Comparison of ENCODE assay signal across 17 cellular contexts in genomic region chr6:135331002-135331401, GRCh38.
DNase-seq lines count a peak whose midpoint lies in the region; ATAC-seq and TF ChIP-seq lines count a peak whose summit lies in the region.
"Had no signal": no experiment of that assay in that cellular context is flagged by ENCODE, and none has a peak within 500 bp of the region (broad histone marks: within the 10 kb centered on the region; RNA-seq: fewer than 3 reads in every experiment).

No MANE protein-coding gene starts in this region.

- H3K4me3 ChIP-seq in mammary epithelial cell (replicated peaks in 1 of 3; ENCODE audit: insufficient read depth in 1 of 3, low read depth in 2 of 3, low read length in 3 of 3) (no peak overlapping the region), smooth muscle cell (no peak overlapping the region)
- H3K4me3 ChIP-seq: spleen had no signal

- no peak overlapping the region for H3K4me3 Mint-ChIP-seq in MCF 10A (ENCODE audit: unreplicated experiment)
- no peak overlapping the region for H3K4me3 Mint-ChIP-seq in stimulated activated effector memory CD8-positive, alpha-beta T cell treated with anti-CD3 and anti-CD28 coated beads, Interleukin-12 subunit alpha, Interleukin-12 subunit beta, amount 100 ng/mL, for 72 hours
- no peak overlapping the region for H3K4me3 Mint-ChIP-seq in WTC11
- H3K4me3 Mint-ChIP-seq: type B pancreatic cell had no signal

- no peaks in the 10 kb centered on the region for H3K27me3 ChIP-seq in mammary epithelial cell (ENCODE audit: insufficient read depth, low read length)
- no peaks in the 10 kb centered on the region for H3K27me3 ChIP-seq in smooth muscle cell (ENCODE audit: low read depth)
- H3K27me3 ChIP-seq: spleen had no signal

- no peak overlapping the region for H3K9ac ChIP-seq in mammary epithelial cell (ENCODE audit: insufficient read depth, low read length)
- H3K9ac ChIP-seq in smooth muscle cell (ENCODE audit: low read depth), result no peak overlapping the region

- no peaks in the 10 kb centered on the region for H3F3A ChIP-seq in smooth muscle cell (ENCODE audit: low read depth)

- H3K9me3 ChIP-seq in mammary epithelial cell (replicated peaks; ENCODE audit: insufficient read depth, low read length), result no peaks in the 10 kb centered on the region
- H3K9me3 ChIP-seq in smooth muscle cell (replicated peaks; ENCODE audit: low read depth), result no peaks in the 10 kb centered on the region
- H3K9me3 ChIP-seq: spleen had no signal

- H3K27me3 Mint-ChIP-seq in MCF 10A (ENCODE audit: insufficient read depth, unreplicated experiment) (no peaks in the 10 kb centered on the region), WTC11 (ENCODE audit: low read depth) (no peaks in the 10 kb centered on the region)
- H3K27me3 Mint-ChIP-seq: type B pancreatic cell had no signal

- no peaks in the 10 kb centered on the region for H4K20me1 ChIP-seq in mammary epithelial cell (ENCODE audit: insufficient read depth, low read length)
- H4K20me1 ChIP-seq in smooth muscle cell (ENCODE audit: low read depth), result no peaks in the 10 kb centered on the region

- no peak overlapping the region for H3K4me2 ChIP-seq in mammary epithelial cell (ENCODE audit: insufficient read depth, low read depth, low read length)
- H3K4me2 ChIP-seq in smooth muscle cell, result no peak overlapping the region

- intact Hi-C loops in mammary epithelial cell (cut with micrococcal nuclease), result no loop called here
- intact Hi-C loops in MCF 10A (cut with micrococcal nuclease), result no loop called here
- intact Hi-C loops in left cardiac atrium (cut with DNase I), result no loop called here

- BruUV-seq in mammary epithelial cell (replicated peaks; lab: Mats Ljungman, UMichigan) (no TSS peak), MCF 10A (replicated peaks; lab: Mats Ljungman, UMichigan) (no TSS peak)

- H3K36me3 Mint-ChIP-seq in MCF 10A (ENCODE audit: insufficient read depth, unreplicated experiment) (peaks cover 9% of the 10 kb centered on the region), WTC11 (no peaks in the 10 kb centered on the region)
- H3K36me3 Mint-ChIP-seq in stimulated activated effector memory CD8-positive, alpha-beta T cell treated with anti-CD3 and anti-CD28 coated beads, Interleukin-12 subunit alpha, Interleukin-12 subunit beta, amount 100 ng/mL, for 72 hours, result no peaks in the 10 kb centered on the region

- H3K27ac ChIP-seq in mammary epithelial cell (ENCODE audit: insufficient read depth, low read depth, low read length) (no peak overlapping the region), smooth muscle cell (ENCODE audit: low read depth) (no peak overlapping the region)
- H3K27ac ChIP-seq: HL-60, RWPE1, spleen had no signal

- DNase-seq in mammary epithelial cell (peak; percentile 7), MCF 10A (ENCODE audit: unreplicated experiment) (no peak), amniotic epithelial cell (ENCODE audit: low read depth) (peak; percentile 69), left cardiac atrium (no peak), smooth muscle cell (lab: John Stamatoyannopoulos, UW; ENCODE audit: unreplicated experiment) (no peak), WTC11 (ENCODE audit: low spot score) (no peak)
- no peak for DNase-seq in stimulated activated effector memory CD8-positive, alpha-beta T cell treated with anti-CD3 and anti-CD28 coated beads, Interleukin-12 subunit alpha, Interleukin-12 subunit beta, amount 100 ng/mL, for 72 hours (ENCODE audit: low spot score in 2 of 2)
- DNase-seq: 8988T; activated CD4-positive, alpha-beta T cell treated with anti-CD3 and anti-CD28 coated beads, Interleukin-2, amount 50 U/mL, for 4 hours; left ventricle myocardium superior; NCI-H510A; occipital lobe; spleen had no signal

- CTCF ChIA-PET in mammary epithelial cell (lab: Charles Lee; ENCODE audit: low non-redundant PET), result no interaction called here
- CTCF ChIA-PET in MCF 10A (lab: Yijun Ruan, JAX), result no interaction called here
- CTCF ChIA-PET in WTC11 (lab: Charles Lee), result interaction anchor here (1.1 kb wide), 1 partner anchor 8 kb away, joined by 3 read pairs; no protein-coding TSS in a partner anchor

- dilution Hi-C loops in mammary epithelial cell (cut with HindIII; ENCODE audit: low sequenced_read_pairs), result no loop called here

- H3K27ac Mint-ChIP-seq in MCF 10A (ENCODE audit: low read depth, unreplicated experiment), result no peak overlapping the region
- no peak overlapping the region for H3K27ac Mint-ChIP-seq in stimulated activated effector memory CD8-positive, alpha-beta T cell treated with anti-CD3 and anti-CD28 coated beads, Interleukin-12 subunit alpha, Interleukin-12 subunit beta, amount 100 ng/mL, for 72 hours
- H3K27ac Mint-ChIP-seq in WTC11, result no peak overlapping the region
- H3K27ac Mint-ChIP-seq: type B pancreatic cell had no signal

- no peak overlapping the region for H2AFZ ChIP-seq in mammary epithelial cell (ENCODE audit: low read depth, low read length)
- H2AFZ ChIP-seq in smooth muscle cell (ENCODE audit: low read depth), result no peak overlapping the region

- 94% methylated on average over 2 of the region's 2 CpGs for WGBS in mammary epithelial cell (ENCODE audit: low coverage, missing lambda C conversion rate)
- WGBS in smooth muscle cell (ENCODE audit: low lambda C conversion rate), result 76% methylated on average over 2 of the region's 2 CpGs

- H3K4me1 Mint-ChIP-seq in MCF 10A (ENCODE audit: insufficient read depth, unreplicated experiment) (no peaks in the 10 kb centered on the region), WTC11 (no peaks in the 10 kb centered on the region)
- peaks cover 5% of the 10 kb centered on the region for H3K4me1 Mint-ChIP-seq in stimulated activated effector memory CD8-positive, alpha-beta T cell treated with anti-CD3 and anti-CD28 coated beads, Interleukin-12 subunit alpha, Interleukin-12 subunit beta, amount 100 ng/mL, for 72 hours

- H3K36me3 ChIP-seq in mammary epithelial cell (ENCODE audit: insufficient read depth, low read length) (no peaks in the 10 kb centered on the region), smooth muscle cell (ENCODE audit: low read depth) (no peaks in the 10 kb centered on the region)

- TF ChIP-seq CTCF in mammary epithelial cell (conservative IDR thresholded peaks at IDR 0.05 in 1 of 2, IDR thresholded peaks at IDR 0.05 in 1 of 2; ENCODE audit: extremely low read depth in 1 of 2, insufficient read depth in 1 of 2, low read depth in 1 of 2, low read length in 2 of 2) (no peak), MCF 10A (IDR thresholded peaks at IDR 0.05; ENCODE audit: unreplicated experiment) (no peak), smooth muscle cell (IDR thresholded peaks at IDR 0.05; ENCODE audit: borderline replicate concordance, insufficient read depth, poor library complexity, severe bottlenecking) (no peak), WTC11 (IDR thresholded peaks at IDR 0.05) (no peak)

- H3K4me1 ChIP-seq in mammary epithelial cell (ENCODE audit: insufficient read depth, low read length) (no peaks in the 10 kb centered on the region), smooth muscle cell (ENCODE audit: low read depth) (no peaks in the 10 kb centered on the region)

- POLR2A ChIA-PET in MCF 10A (lab: Yijun Ruan, JAX) (no interaction called here), WTC11 (lab: Charles Lee) (no interaction called here)

- H3K9me3 Mint-ChIP-seq in MCF 10A (ENCODE audit: unreplicated experiment) (no peaks in the 10 kb centered on the region), WTC11 (peaks cover 12% of the 10 kb centered on the region)
- H3K9me3 Mint-ChIP-seq in stimulated activated effector memory CD8-positive, alpha-beta T cell treated with anti-CD3 and anti-CD28 coated beads, Interleukin-12 subunit alpha, Interleukin-12 subunit beta, amount 100 ng/mL, for 72 hours, result no peaks in the 10 kb centered on the region
- H3K9me3 Mint-ChIP-seq: type B pancreatic cell had no signal

- H3K79me2 ChIP-seq in mammary epithelial cell (ENCODE audit: insufficient read depth, low read length), result no peaks in the 10 kb centered on the region
- H3K79me2 ChIP-seq in smooth muscle cell (ENCODE audit: low read depth), result no peaks in the 10 kb centered on the region

- in situ Hi-C loops in mammary epithelial cell (cut with MboI; ENCODE audit: low sequenced_read_pairs in 2 of 2), result no loop called here

- ATAC-seq in HG02885 (IDR thresholded peaks at IDR 0.05; ENCODE audit: poor library complexity, unreplicated experiment), result peak; percentile 29
- ATAC-seq in stimulated activated effector memory CD8-positive, alpha-beta T cell treated with anti-CD3 and anti-CD28 coated beads, Interleukin-12 subunit alpha, Interleukin-12 subunit beta, amount 100 ng/mL, for 72 hours, result peak; percentile 52
- no peak for ATAC-seq in left cardiac atrium
- ATAC-seq in WTC11, result no peak
- ATAC-seq: left ventricle myocardium superior had no signal

TF ChIP-seq in WTC11, 78 proteins besides CTCF, POLR2A, EP300 and RAD21 (continues in another document):
- no peak for TF ChIP-seq TP53 (CRISPR knock-in tag; IDR thresholded peaks at IDR 0.05)
- no peak for TF ChIP-seq MYBL2 (CRISPR knock-in tag; IDR thresholded peaks at IDR 0.05)
- TF ChIP-seq ZNF396 (CRISPR knock-in tag; IDR thresholded peaks at IDR 0.05; ENCODE audit: borderline replicate concordance), result no peak
- TF ChIP-seq FOXP4 (CRISPR knock-in tag; IDR thresholded peaks at IDR 0.05), result no peak
- TF ChIP-seq ZBTB21 (CRISPR knock-in tag; IDR thresholded peaks at IDR 0.05; ENCODE audit: borderline replicate concordance), result no peak
- no peak for TF ChIP-seq ZMAT4 (CRISPR knock-in tag; IDR thresholded peaks at IDR 0.05)
- TF ChIP-seq IRF2 (CRISPR knock-in tag; IDR thresholded peaks at IDR 0.05; ENCODE audit: borderline replicate concordance, low read depth), result no peak

Comparison
In these comparisons a context has a peak if more than half of its experiments do, and no peak if none do; other contexts are left out.
1. DNase-seq: peak in mammary epithelial cell (single experiment) and amniotic epithelial cell (single experiment); none in MCF 10A (single experiment), stimulated activated effector memory CD8-positive, alpha-beta T cell treated with anti-CD3 and anti-CD28 coated beads, Interleukin-12 subunit alpha, Interleukin-12 subunit beta, amount 100 ng/mL, for 72 hours (0 of 2), left cardiac atrium (single experiment), smooth muscle cell (single experiment) and WTC11 (single experiment).
2. ATAC-seq: peak in HG02885 (single experiment) and stimulated activated effector memory CD8-positive, alpha-beta T cell treated with anti-CD3 and anti-CD28 coated beads, Interleukin-12 subunit alpha, Interleukin-12 subunit beta, amount 100 ng/mL, for 72 hours (single experiment); none in left cardiac atrium (0 of 2) and WTC11 (single experiment).